Comparison of ENCODE assay signal across 11 cellular contexts in the genomic region with DNA sequence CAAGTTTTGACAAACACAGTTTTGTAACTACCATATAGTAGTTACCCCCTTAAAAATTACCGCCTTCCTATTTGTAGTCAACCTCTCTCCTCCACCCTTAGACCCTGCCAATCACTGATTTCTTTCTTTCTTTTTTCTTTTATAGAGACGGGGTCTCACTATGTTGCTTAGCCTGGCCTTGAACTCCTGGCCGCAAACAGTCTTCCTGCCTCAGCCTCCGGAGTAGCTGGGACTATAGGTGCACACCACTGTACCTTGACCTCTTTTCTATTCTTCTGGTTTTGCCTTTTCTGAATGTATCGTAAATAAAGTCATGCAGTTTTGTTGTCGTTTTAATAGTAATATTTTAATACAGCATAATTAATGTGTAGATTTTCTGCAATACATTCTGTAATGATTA.
"Had no signal": no experiment of that assay in that cellular context is flagged by ENCODE, and none has a peak within 500 bp of the region (broad histone marks: within the 10 kb centered on the region; RNA-seq: fewer than 3 reads in every experiment).

No MANE protein-coding gene starts in this region.

- H3K4me1 ChIP-seq: HAP-1 had no signal

- ATAC-seq: GM23338, HCT116 had no signal

- H3K27ac ChIP-seq: GM23248 had no signal

- H3K9ac ChIP-seq: GM23248 had no signal

- H3K9me3 ChIP-seq: HAP-1 had no signal

- FAIRE-seq: H1, H54 had no signal

- H3K4me2 ChIP-seq: GM23338 had no signal

- H3K4me3 ChIP-seq: GM23248, GM23338, HAP-1 had no signal

- H3K36me3 ChIP-seq: HAP-1 had no signal

- DNase-seq: GM23248, GOT3, H7, H9, HCEC 1CT, HFFc6 had no signal

- H2AFZ ChIP-seq: GM23248 had no signal
